Comparison of ENCODE assay signal across 8 cellular contexts in genomic region chr15:64430000-64430735, GRCh38. TPM values are rescaled to one million over a fixed set of nuclear protein-coding genes. Genes with fewer than 3 reads are reported as not detected.
DNase-seq lines count a peak whose midpoint lies in the region; ATAC-seq and TF ChIP-seq lines count a peak whose summit lies in the region.

No MANE protein-coding gene starts in this region.

- H3K4me1 ChIP-seq in ACC112 (ENCODE audit: control insufficient read depth, insufficient read depth, low read length, unreplicated experiment) (peaks cover 20% of the 10 kb centered on the region), left ventricle myocardium inferior (peaks cover 15% of the 10 kb centered on the region)

- H3K27me3 ChIP-seq in ACC112 (ENCODE audit: insufficient read depth, low read length) (no peaks in the 10 kb centered on the region), left ventricle myocardium inferior (ENCODE audit: low read depth) (no peaks in the 10 kb centered on the region)

- H2AFZ ChIP-seq in ACC112 (ENCODE audit: low read length, unreplicated experiment): no peak overlapping the region

- peak; percentile 57 for ATAC-seq in GM21423 (IDR thresholded peaks at IDR 0.05; ENCODE audit: unreplicated experiment)
- ATAC-seq in GM21576 (IDR thresholded peaks at IDR 0.05; ENCODE audit: unreplicated experiment): no peak
- ATAC-seq in HG02852 (IDR thresholded peaks at IDR 0.05; ENCODE audit: unreplicated experiment): no peak

- no peaks in the 10 kb centered on the region for H3K9me3 ChIP-seq in left ventricle myocardium inferior (replicated peaks)

- H3K27ac ChIP-seq in ACC112 (ENCODE audit: low read depth, low read length) (peak overlapping the region; percentile 56), left ventricle myocardium inferior (replicated peaks) (peak overlapping the region; percentile 47)

- H3K4me3 ChIP-seq in ACC112 (ENCODE audit: low read depth, low read length): no peak overlapping the region
- H3K4me3 ChIP-seq in left ventricle myocardium inferior: no peak overlapping the region

- H3K36me3 ChIP-seq in ACC112 (ENCODE audit: insufficient read depth, low read length): peaks cover 5% of the 10 kb centered on the region
- H3K36me3 ChIP-seq in left ventricle myocardium inferior: peaks cover 57% of the 10 kb centered on the region

- TF ChIP-seq CTCF in left ventricle myocardium inferior (IDR thresholded peaks at IDR 0.05; ENCODE audit: borderline replicate concordance): no peak

- intact Hi-C loops in left ventricle myocardium inferior (cut with micrococcal nuclease): no loop called here

- DNase-seq in NCI-H69 (lab: John Stamatoyannopoulos, UW): peak; percentile 63
- DNase-seq in activated effector memory CD4-positive, alpha-beta T cell treated with anti-CD3 and anti-CD28 coated beads, Interleukin-2, amount 50 U/mL, for 16 hours: peak; percentile 69
- no peak for DNase-seq in left ventricle myocardium inferior
- DNase-seq in stimulated activated CD8-positive, alpha-beta memory T cell treated with anti-CD3 and anti-CD28 coated beads, Interleukin-2, amount 100 ng/mL, for 1 hour (ENCODE audit: low read depth in 2 of 2): peak; percentile 2 to 11

- no peaks in the 10 kb centered on the region for H3K79me2 ChIP-seq in ACC112 (ENCODE audit: control insufficient read depth, insufficient read depth, low read length, unreplicated experiment)

RNA-seq across cellular contexts. Expression of gene ZNF609, which starts 30.2 kb away (rescaled TPM):
- total RNA-seq in left ventricle myocardium inferior: 14.7 TPM

RNA-seq across cellular contexts. Expression of gene TRIP4, which starts 42.5 kb away (rescaled TPM):
- 13.5 TPM for total RNA-seq in left ventricle myocardium inferior

RNA-seq across cellular contexts. Expression of gene PCLAF, which starts 48.9 kb away (rescaled TPM):
- total RNA-seq in left ventricle myocardium inferior: 0.58 TPM
